8 cellular contexts compared by ENCODE assay signal in genomic region chr15:57611938-57612337, GRCh38. TPM values are rescaled to one million over a fixed set of nuclear protein-coding genes. Genes with fewer than 3 reads are reported as not detected.
A peak's percentile ranks its signal among the peaks of the same experiment; 100 is the strongest.
DNase-seq lines count a peak whose midpoint lies in the region; ATAC-seq, FAIRE-seq and TF ChIP-seq lines count a peak whose summit lies in the region.

No MANE protein-coding gene starts in this region.

- intact Hi-C loops in colonic mucosa (cut with DNase I) (loop anchor here (2.0 kb wide), 1 partner anchor 51 kb away; no protein-coding TSS in a partner anchor), HepG2 (cut with micrococcal nuclease; ENCODE audit: unreplicated experiment) (loop anchor here (2.0 kb wide), 1 partner anchor 51 kb away; no protein-coding TSS in a partner anchor), uterus (cut with DNase I; ENCODE audit: low total_unique reads) (loop anchor here (5.0 kb wide), 1 partner anchor 50 kb away; no protein-coding TSS in a partner anchor)

- H3K36me3 ChIP-seq in colonic mucosa: no peaks in the 10 kb centered on the region
- no peaks in the 10 kb centered on the region for H3K36me3 ChIP-seq in HepG2 (replicated peaks in 1 of 2; ENCODE audit: control insufficient read depth in 1 of 2, insufficient read depth in 2 of 2, low read length in 2 of 2)
- H3K36me3 ChIP-seq in uterus: no peaks in the 10 kb centered on the region

- TF ChIP-seq CTCF in colonic mucosa (IDR thresholded peaks at IDR 0.05) (peak; percentile 25), HepG2 (CRISPR knock-in tag; IDR thresholded peaks at IDR 0.05) (peak; percentile 42; the same call in 1 of the 2 replicates), uterus (IDR thresholded peaks at IDR 0.05) (peak; percentile 52 to 55 (median 53))

- H3K4me3 ChIP-seq in colonic mucosa: no peak overlapping the region
- H3K4me3 ChIP-seq in HepG2 (replicated peaks in 1 of 3; ENCODE audit: insufficient read depth in 1 of 3, low read depth in 2 of 3, low read length in 3 of 3): no peak overlapping the region
- H3K4me3 ChIP-seq in uterus: no peak overlapping the region

- WGBS in HepG2 (ENCODE audit: low lambda C conversion rate): 28% methylated on average over 3 of the region's 3 CpGs

- POLR2A ChIA-PET in HepG2 (lab: Yijun Ruan, JAX): no interaction called here

- CTCF ChIA-PET in HepG2 (lab: Yijun Ruan, JAX; ENCODE audit: low intra/inter-chr PET ratio, low total read pairs): interaction anchor here (0.6 kb wide), 1 partner anchor 52 kb away, joined by 3 read pairs; no protein-coding TSS in a partner anchor

- H3K79me2 ChIP-seq in HepG2 (ENCODE audit: insufficient read depth, low read length): no peaks in the 10 kb centered on the region

- no peaks in the 10 kb centered on the region for H4K20me1 ChIP-seq in HepG2 (ENCODE audit: insufficient read depth, low read length)

- peak overlapping the region; percentile 73 for H3K27ac ChIP-seq in colonic mucosa
- no peak overlapping the region for H3K27ac ChIP-seq in HepG2 (ENCODE audit: extremely low read length, insufficient read depth, low read length)
- H3K27ac ChIP-seq in uterus: peak overlapping the region; percentile 87

- peak; percentile 3 for DNase-seq in NCI-H146 (lab: John Stamatoyannopoulos, UW)
- no peak for DNase-seq in NCI-H146 treated with DMSO at 0.1 percent for 48 hours (lab: John Stamatoyannopoulos, UW; ENCODE audit: unreplicated experiment)
- peak; percentile 67 for DNase-seq in colonic mucosa
- peak; percentile 12 for DNase-seq in HepG2 (ENCODE audit: low spot score)
- DNase-seq in uterus: peak; percentile 39 to 57
- DNase-seq in HUDEP-2 (lab: John Stamatoyannopoulos, UW; ENCODE audit: unreplicated experiment in 76 of 76): no peak
- no peak for DNase-seq in NCI-H2227 (lab: John Stamatoyannopoulos, UW; ENCODE audit: unreplicated experiment)
- DNase-seq in NCI-H2107 treated with DMSO at 0.1 percent for 48 hours (lab: John Stamatoyannopoulos, UW; ENCODE audit: unreplicated experiment): no peak

- peak; percentile 63 for ATAC-seq in HepG2

- H2AFZ ChIP-seq in HepG2 (ENCODE audit: low read length): no peak overlapping the region

- TF ChIP-seq RAD21 in HepG2 (CRISPR knock-in tag; IDR thresholded peaks at IDR 0.05): no peak

- TF ChIP-seq POLR2A in HepG2 (IDR thresholded peaks at IDR 0.05; ENCODE audit: insufficient read depth in 1 of 2, low read depth in 2 of 2, low read length in 2 of 2) (no peak), uterus (IDR thresholded peaks at IDR 0.05) (no peak)

- no peak overlapping the region for H3K4me2 ChIP-seq in HepG2 (ENCODE audit: low read depth, low read length)

- H3K9me3 ChIP-seq in colonic mucosa (no peaks in the 10 kb centered on the region), HepG2 (ENCODE audit: low read length) (no peaks in the 10 kb centered on the region), uterus (no peaks in the 10 kb centered on the region)

- H3K27me3 ChIP-seq in colonic mucosa (no peaks in the 10 kb centered on the region), HepG2 (ENCODE audit: control insufficient read depth in 1 of 2, insufficient read depth in 2 of 2, low read length in 2 of 2) (peaks cover 1 to 16% of the 10 kb centered on the region in 2 experiments; a peak in 3 of 5 replicates), uterus (no peaks in the 10 kb centered on the region)

- peak overlapping the region in 1 of 2 donors; percentile 65 for H3K9ac ChIP-seq in colonic mucosa (ENCODE audit: low read depth in 2 of 2, low read length in 2 of 2)
- H3K9ac ChIP-seq in HepG2 (ENCODE audit: insufficient read depth, low read depth, low read length): no peak overlapping the region

- FAIRE-seq in HepG2 (lab: Jason Lieb, UNC): no peak

- in situ Hi-C loops in HepG2 (cut with HindIII; ENCODE audit: extremely low pct_ligation_motif_present, low pct_unique_long_range_greater_than_20kb): loop anchor here (5.0 kb wide), 1 partner anchor 50 kb away; no protein-coding TSS in a partner anchor

- no TSS peak for BruUV-seq in HepG2 (replicated peaks; lab: Mats Ljungman, UMichigan)

- H3K4me1 ChIP-seq in colonic mucosa: peaks cover 22% of the 10 kb centered on the region
- H3K4me1 ChIP-seq in HepG2 (ENCODE audit: insufficient read depth, low read length): peaks cover 33% of the 10 kb centered on the region
- peaks cover 3 to 5% of the 10 kb centered on the region in 2 donors for H3K4me1 ChIP-seq in uterus

- TF ChIP-seq EP300 in HepG2 (IDR thresholded peaks at IDR 0.05; ENCODE audit: low read depth in 2 of 2, low read length in 2 of 2): no peak
- no peak for TF ChIP-seq EP300 in HepG2 (CRISPR knock-in tag; IDR thresholded peaks at IDR 0.05; ENCODE audit: borderline replicate concordance)

TF ChIP-seq in HepG2, 621 proteins besides CTCF, POLR2A, EP300 and RAD21:
- no peak for TF ChIP-seq ZNF543 (CRISPR knock-in tag; IDR thresholded peaks at IDR 0.05)
- TF ChIP-seq STAG1 (CRISPR knock-in tag; IDR thresholded peaks at IDR 0.05): peak; percentile 54
- no peak for TF ChIP-seq ZNF282 (IDR thresholded peaks at IDR 0.05; ENCODE audit: partially characterized antibody)
- TF ChIP-seq TFDP1 (CRISPR knock-in tag; IDR thresholded peaks at IDR 0.05; ENCODE audit: borderline replicate concordance): no peak
- no peak for TF ChIP-seq ZBTB44 (CRISPR knock-in tag; IDR thresholded peaks at IDR 0.05)
- no peak for TF ChIP-seq PATZ1 (CRISPR knock-in tag; IDR thresholded peaks at IDR 0.05)

RNA-seq across cellular contexts. Expression of gene MYZAP, which starts 20.2 kb away (rescaled TPM):
- 10 to 100 TPM; 11.7 to 12.2 TPM for total RNA-seq in colonic mucosa
- 0.13 TPM in 1 of 2 replicates, not detected in the other for total RNA-seq in HepG2 (2016; rRNA removed; fragmentation: Illumina TruSeq; extraction: Trizol)
- not detected in 2 replicates for total RNA-seq in HepG2 (2016; cell fraction: cytosol; rRNA removed; fragmentation: Illumina TruSeq; extraction: Trizol; ENCODE audit: low read depth)
- total RNA-seq in HepG2 (2016; cell fraction: insoluble cytoplasmic fraction; rRNA removed; fragmentation: Illumina TruSeq; extraction: Trizol): not detected in 2 replicates
- not detected in 2 replicates for total RNA-seq in HepG2 (2016; cell fraction: membrane; rRNA removed; fragmentation: Illumina TruSeq; extraction: Trizol)
- not detected in 2 replicates for total RNA-seq in HepG2 (2016; cell fraction: nucleus; rRNA removed; fragmentation: Illumina TruSeq; extraction: Trizol)
- polyA plus RNA-seq in HepG2 (2011; rRNA removed): not detected in 2 replicates
- 0.03 TPM in 1 of 2 replicates, not detected in the other for polyA plus RNA-seq in HepG2 (2011; cell fraction: cytosol; rRNA removed)
- polyA plus RNA-seq in HepG2 (2011; cell fraction: nucleus; rRNA removed): not detected in 2 replicates
- polyA plus RNA-seq in HepG2 (2012): not detected in 2 replicates
- polyA plus RNA-seq in HepG2 (2016; cell fraction: cytosol; fragmentation: Illumina TruSeq; extraction: Trizol; ENCODE audit: low read depth): not detected in 2 replicates
- not detected in 2 replicates for polyA plus RNA-seq in HepG2 (2016; cell fraction: insoluble cytoplasmic fraction; fragmentation: Illumina TruSeq; extraction: Trizol; ENCODE audit: low read depth)
- not detected in 2 replicates for polyA plus RNA-seq in HepG2 (2016; cell fraction: membrane; fragmentation: Illumina TruSeq; extraction: Trizol; ENCODE audit: low read depth)
- polyA plus RNA-seq in HepG2 (2016; cell fraction: nucleus; fragmentation: Illumina TruSeq; extraction: Trizol; ENCODE audit: insufficient read depth, low read depth): not detected in 2 replicates
- polyA minus RNA-seq in HepG2 (2011; rRNA and poly(A)+ RNA removed; ENCODE audit: low replicate concordance): 0.08 and 0.58 TPM in 2 replicates
- not detected in 2 replicates for polyA minus RNA-seq in HepG2 (2011; cell fraction: cytosol; rRNA and poly(A)+ RNA removed)
- not detected in 2 replicates for polyA minus RNA-seq in HepG2 (2011; cell fraction: nucleus; rRNA and poly(A)+ RNA removed)
- total RNA-seq in uterus: 10 to 100 TPM in 3 of 4 donors, 1 to 10 TPM in 1; 7.7 to 22.5 (median 18.2) TPM

Comparison
In these comparisons a context has a peak if more than half of its experiments do, and no peak if none do; other contexts are left out.
1. DNase-seq: peak in NCI-H146 (single experiment), colonic mucosa (single experiment), HepG2 (single experiment) and uterus (2 of 2); none in NCI-H146 treated with DMSO at 0.1 percent for 48 hours (single experiment), HUDEP-2 (0 of 76), NCI-H2227 (single experiment) and NCI-H2107 treated with DMSO at 0.1 percent for 48 hours (single experiment).
2. RNA of gene MYZAP, which starts 20.2 kb away (total RNA-seq): 7.7 to 22.5 TPM in uterus and 11.7 to 12.2 TPM in colonic mucosa; 0.13 TPM in HepG2; every median in the first group is over 4 times any median in the second.
3. Peak in every context shown above with its lines, with median percentiles within 50 percentile points of each other: CTCF ChIP-seq.